8 cellular contexts compared by ENCODE assay signal in the genomic region with DNA sequence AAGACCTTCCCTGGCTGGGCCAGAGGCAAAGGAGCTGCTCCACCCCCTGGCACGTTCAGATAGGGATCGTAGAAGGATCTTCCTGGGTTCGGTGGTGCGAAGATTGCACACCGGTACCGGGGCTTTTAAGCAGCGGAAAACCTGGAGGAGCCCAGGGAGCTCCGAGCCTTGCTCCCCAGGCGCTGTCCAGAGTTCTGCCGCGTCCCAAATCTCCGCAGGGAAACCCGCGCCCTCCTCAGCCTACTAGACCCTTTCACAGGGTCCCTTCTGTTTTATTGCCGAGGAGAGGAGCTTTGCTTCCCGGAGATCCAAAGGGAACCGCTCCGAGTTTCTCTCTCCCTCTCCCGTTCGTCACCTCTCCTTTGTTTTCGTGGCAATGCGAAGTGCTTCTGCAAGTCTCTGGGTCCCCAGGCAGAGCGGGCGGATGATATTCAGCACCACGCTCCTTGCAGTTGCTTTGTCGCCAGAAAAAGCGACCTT. TPM values are rescaled to one million over a fixed set of nuclear protein-coding genes. Genes with fewer than 3 reads are reported as not detected.
DNase-seq lines count a peak whose midpoint lies in the region; ATAC-seq, FAIRE-seq and TF ChIP-seq lines count a peak whose summit lies in the region.

No MANE protein-coding gene starts in this region.

- no peak overlapping the region for H3K27ac ChIP-seq in HUES64 (ENCODE audit: low read depth, low read length)

- in situ Hi-C loops in ACHN (cut with HindIII; ENCODE audit: low pct_ligation_motif_present, low pct_unique_long_range_greater_than_20kb, low sequenced_read_pairs), result no loop called here

- peaks cover 41% of the 10 kb centered on the region for H3K27me3 Mint-ChIP-seq in chondrocyte (ENCODE audit: low read depth)

- FAIRE-seq in GM19239 (lab: Jason Lieb, UNC), result no peak

- H3K9me3 ChIP-seq in HUES64 (ENCODE audit: insufficient read depth, low read depth, low read length), result no peaks in the 10 kb centered on the region

- no peak overlapping the region for H3K9ac ChIP-seq in HUES64 (ENCODE audit: low read depth, low read length)

- ATAC-seq in GM21723 (IDR thresholded peaks at IDR 0.05; ENCODE audit: unreplicated experiment), result no peak

- DNase-seq in ACHN (peak; percentile 43), chondrocyte (ENCODE audit: low spot score) (no peak), mucosa of gallbladder (ENCODE audit: low spot score) (peak; percentile 20), SIG-M5 (lab: John Stamatoyannopoulos, UW) (no peak), GM19239 (ENCODE audit: insufficient read length, low spot score) (no peak)
- DNase-seq in stimulated activated naive CD4-positive, alpha-beta T cell (lab: John Stamatoyannopoulos, UW), result no peak

- no peaks in the 10 kb centered on the region for H3K36me3 Mint-ChIP-seq in chondrocyte (ENCODE audit: low read depth)

- H3K4me3 Mint-ChIP-seq in chondrocyte (ENCODE audit: unreplicated experiment), result peak overlapping the region; percentile 60

- no peaks in the 10 kb centered on the region for H3K9me3 Mint-ChIP-seq in chondrocyte (ENCODE audit: low read depth)

- no peak for TF ChIP-seq CTCF in chondrocyte (IDR thresholded peaks at IDR 0.05)

- H3K4me1 ChIP-seq in HUES64 (ENCODE audit: insufficient read depth, low read length), result no peaks in the 10 kb centered on the region

- H3K27ac Mint-ChIP-seq in chondrocyte (ENCODE audit: unreplicated experiment), result no peak overlapping the region

- under 1% methylated on average over 27 of the region's 27 CpGs for WGBS in HUES64

- peaks cover 52% of the 10 kb centered on the region for H3K27me3 ChIP-seq in HUES64 (ENCODE audit: insufficient read depth, low read length)

- H3K4me1 Mint-ChIP-seq in chondrocyte (ENCODE audit: low read depth), result peaks cover 14% of the 10 kb centered on the region

- H3K4me3 ChIP-seq in HUES64 (ENCODE audit: low read length), result peak overlapping the region; percentile 56

- H3K36me3 ChIP-seq in HUES64 (ENCODE audit: insufficient read depth, low read length), result no peaks in the 10 kb centered on the region

RNA-seq across cellular contexts. Expression of a gene that starts 0.5 kb away (rescaled TPM):
- polyA plus RNA-seq in HUES64 (2013, experiment 1 of 2), result not detected
- polyA plus RNA-seq in HUES64 (2013, experiment 2 of 2), result 0.06 TPM
- not detected in 3 replicates for total RNA-seq in chondrocyte
- not detected for total RNA-seq in mucosa of gallbladder

Comparison
In these comparisons a context has a peak if more than half of its experiments do, and no peak if none do; other contexts are left out.
1. DNase-seq: peak in ACHN (single experiment) and mucosa of gallbladder (single experiment); none in chondrocyte (single experiment), SIG-M5 (single experiment), GM19239 (single experiment) and stimulated activated naive CD4-positive, alpha-beta T cell (0 of 6).